ENCODE assay signal across 25 cellular contexts in the genomic region with DNA sequence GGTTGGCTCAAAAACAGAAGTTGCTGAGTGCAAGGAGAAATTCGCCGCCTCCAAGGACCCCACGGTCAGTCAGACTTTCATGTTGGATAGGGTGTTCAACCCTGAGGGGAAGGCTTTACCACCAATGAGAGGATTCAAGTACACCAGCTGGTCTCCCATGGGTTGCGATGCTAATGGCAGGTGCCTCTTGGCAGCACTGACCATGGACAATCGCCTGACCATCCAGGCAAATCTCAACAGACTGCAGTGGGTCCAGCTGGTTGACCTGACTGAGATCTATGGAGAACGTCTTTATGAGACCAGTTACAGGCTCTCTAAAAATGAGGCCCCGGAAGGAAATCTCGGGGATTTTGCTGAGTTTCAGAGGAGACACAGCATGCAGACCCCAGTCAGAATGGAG.
"Had no signal": no experiment of that assay in that cellular context is flagged by ENCODE, and none has a peak within 500 bp of the region (broad histone marks: within the 10 kb centered on the region; RNA-seq: fewer than 3 reads in every experiment).

No MANE protein-coding gene starts in this region.

- H3K27me3 Mint-ChIP-seq: dendritic cell treated with granulocyte-macrophage colony-stimulating factor and Interleukin-4, amounts not matched to agents 40 ng/mL and 50 ng/mL, for 4 days; effector memory CD8-positive, alpha-beta T cell had no signal

- H3K4me1 ChIP-seq: colonic mucosa had no signal

- DNase-seq: colonic mucosa; cortex of kidney; dermis blood vessel endothelial cell; effector CD4-positive, alpha-beta T cell; effector CD8-positive, alpha-beta T cell; effector memory CD4-positive, alpha-beta T cell; effector memory CD8-positive, alpha-beta T cell; endodermal cell; erythroblast; esophagus squamous epithelium; foreskin fibroblast; foreskin melanocyte; gastrocnemius medialis; glutamatergic neuron; head of caudate nucleus; heart left ventricle; heart right ventricle; hippocampal formation had no signal

- H3K27me3 ChIP-seq: colonic mucosa, dorsolateral prefrontal cortex, esophagus squamous epithelium, gastrocnemius medialis, gastroesophageal sphincter, heart left ventricle, heart right ventricle, hepatocyte had no signal

- H3K4me3 Mint-ChIP-seq: dendritic cell treated with granulocyte-macrophage colony-stimulating factor and Interleukin-4, amounts not matched to agents 40 ng/mL and 50 ng/mL, for 4 days; effector memory CD8-positive, alpha-beta T cell; endodermal cell had no signal

- H3K9me3 Mint-ChIP-seq: dendritic cell treated with granulocyte-macrophage colony-stimulating factor and Interleukin-4, amounts not matched to agents 40 ng/mL and 50 ng/mL, for 4 days; effector memory CD8-positive, alpha-beta T cell; endodermal cell had no signal

- H3K9me3 ChIP-seq: colonic mucosa, esophagus squamous epithelium, gastrocnemius medialis, gastroesophageal sphincter, heart left ventricle, heart right ventricle had no signal

- H3K4me3 ChIP-seq: colonic mucosa, coronary artery, dorsolateral prefrontal cortex, esophagus squamous epithelium, gastrocnemius medialis, gastroesophageal sphincter, heart left ventricle, heart right ventricle, hepatocyte had no signal

- ATAC-seq: effector memory CD8-positive, alpha-beta T cell; esophagus mucosa; gastrocnemius medialis; gastroesophageal sphincter had no signal

- H3K27ac ChIP-seq: colonic mucosa, coronary artery, dorsolateral prefrontal cortex, epithelial cell of prostate, esophagus squamous epithelium, gastrocnemius medialis, gastroesophageal sphincter, heart left ventricle, heart right ventricle, hepatocyte had no signal

- H3K27ac Mint-ChIP-seq: dendritic cell treated with granulocyte-macrophage colony-stimulating factor and Interleukin-4, amounts not matched to agents 40 ng/mL and 50 ng/mL, for 4 days had no signal

- H3K4me1 Mint-ChIP-seq: endodermal cell had no signal
